2 cellular contexts compared by ENCODE assay signal in the genomic region with DNA sequence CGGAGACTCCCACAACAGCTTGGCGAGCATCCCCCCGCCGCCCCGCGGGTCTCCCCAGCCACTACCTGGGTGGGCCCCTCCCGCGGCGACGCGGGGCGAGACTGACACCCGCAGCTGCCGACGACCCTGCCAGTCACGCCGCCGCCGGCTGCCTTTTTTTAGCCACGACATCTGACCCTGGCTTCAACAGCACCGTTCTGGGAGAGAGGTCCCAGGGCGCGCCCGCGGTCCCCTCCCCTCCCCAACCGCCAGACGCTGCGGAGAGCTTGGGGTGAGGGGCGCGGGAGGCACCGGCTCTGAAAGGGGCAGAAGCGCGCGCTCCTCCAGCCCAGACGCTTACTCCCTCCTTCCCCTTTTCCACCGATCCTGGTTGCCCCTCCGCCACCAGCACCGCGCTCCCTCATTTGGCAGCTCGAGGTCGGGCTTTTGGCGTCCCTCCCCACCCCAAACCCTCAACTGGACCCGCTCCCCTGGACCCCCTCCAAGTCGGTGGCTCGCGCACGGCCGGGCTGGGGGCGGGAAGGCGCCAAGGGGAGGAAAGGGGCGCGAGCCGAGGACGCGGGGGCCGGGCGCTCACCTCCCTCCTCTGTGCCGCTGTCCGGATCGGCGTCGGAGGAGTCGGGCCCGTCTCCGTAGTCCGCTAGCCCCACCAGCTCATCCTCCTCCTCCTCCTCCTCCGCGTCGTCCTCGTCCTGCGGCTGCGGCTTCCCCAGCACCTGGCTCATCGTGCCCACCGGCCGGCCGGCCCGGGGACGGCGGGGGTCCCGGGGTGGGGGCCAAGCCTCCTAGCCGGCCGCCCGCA.
TF ChIP-seq lines count a peak whose summit lies in the region.

No MANE protein-coding gene starts in this region.

TF ChIP-seq in Ishikawa, 13 proteins besides CTCF, POLR2A, EP300 and RAD21:
- no peak for TF ChIP-seq YY1 (IDR thresholded peaks at IDR 0.05; ENCODE audit: low read depth)
- TF ChIP-seq ZBTB7A (IDR thresholded peaks at IDR 0.05; ENCODE audit: low read depth): peak; percentile 89
- no peak for TF ChIP-seq TEAD4 (IDR thresholded peaks at IDR 0.05)
- TF ChIP-seq FOXM1 (IDR thresholded peaks at IDR 0.05; ENCODE audit: borderline replicate concordance, low read depth): no peak
- TF ChIP-seq, protein P1, sequence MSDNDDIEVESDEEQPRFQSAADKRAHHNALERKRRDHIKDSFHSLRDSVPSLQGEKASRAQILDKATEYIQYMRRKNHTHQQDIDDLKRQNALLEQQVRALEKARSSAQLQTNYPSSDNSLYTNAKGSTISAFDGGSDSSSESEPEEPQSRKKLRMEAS (IDR thresholded peaks at IDR 0.05): peak; percentile 63
- 0 out of 2 replicates have a peak, but pooled peaks have one; percentile 19 for TF ChIP-seq TAF1 (IDR thresholded peaks at IDR 0.05; ENCODE audit: low read depth)
- TF ChIP-seq, protein P2, sequence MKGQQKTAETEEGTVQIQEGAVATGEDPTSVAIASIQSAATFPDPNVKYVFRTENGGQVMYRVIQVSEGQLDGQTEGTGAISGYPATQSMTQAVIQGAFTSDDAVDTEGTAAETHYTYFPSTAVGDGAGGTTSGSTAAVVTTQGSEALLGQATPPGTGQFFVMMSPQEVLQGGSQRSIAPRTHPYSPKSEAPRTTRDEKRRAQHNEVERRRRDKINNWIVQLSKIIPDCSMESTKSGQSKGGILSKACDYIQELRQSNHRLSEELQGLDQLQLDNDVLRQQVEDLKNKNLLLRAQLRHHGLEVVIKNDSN (IDR thresholded peaks at IDR 0.05): no peak
- TF ChIP-seq, protein P3, sequence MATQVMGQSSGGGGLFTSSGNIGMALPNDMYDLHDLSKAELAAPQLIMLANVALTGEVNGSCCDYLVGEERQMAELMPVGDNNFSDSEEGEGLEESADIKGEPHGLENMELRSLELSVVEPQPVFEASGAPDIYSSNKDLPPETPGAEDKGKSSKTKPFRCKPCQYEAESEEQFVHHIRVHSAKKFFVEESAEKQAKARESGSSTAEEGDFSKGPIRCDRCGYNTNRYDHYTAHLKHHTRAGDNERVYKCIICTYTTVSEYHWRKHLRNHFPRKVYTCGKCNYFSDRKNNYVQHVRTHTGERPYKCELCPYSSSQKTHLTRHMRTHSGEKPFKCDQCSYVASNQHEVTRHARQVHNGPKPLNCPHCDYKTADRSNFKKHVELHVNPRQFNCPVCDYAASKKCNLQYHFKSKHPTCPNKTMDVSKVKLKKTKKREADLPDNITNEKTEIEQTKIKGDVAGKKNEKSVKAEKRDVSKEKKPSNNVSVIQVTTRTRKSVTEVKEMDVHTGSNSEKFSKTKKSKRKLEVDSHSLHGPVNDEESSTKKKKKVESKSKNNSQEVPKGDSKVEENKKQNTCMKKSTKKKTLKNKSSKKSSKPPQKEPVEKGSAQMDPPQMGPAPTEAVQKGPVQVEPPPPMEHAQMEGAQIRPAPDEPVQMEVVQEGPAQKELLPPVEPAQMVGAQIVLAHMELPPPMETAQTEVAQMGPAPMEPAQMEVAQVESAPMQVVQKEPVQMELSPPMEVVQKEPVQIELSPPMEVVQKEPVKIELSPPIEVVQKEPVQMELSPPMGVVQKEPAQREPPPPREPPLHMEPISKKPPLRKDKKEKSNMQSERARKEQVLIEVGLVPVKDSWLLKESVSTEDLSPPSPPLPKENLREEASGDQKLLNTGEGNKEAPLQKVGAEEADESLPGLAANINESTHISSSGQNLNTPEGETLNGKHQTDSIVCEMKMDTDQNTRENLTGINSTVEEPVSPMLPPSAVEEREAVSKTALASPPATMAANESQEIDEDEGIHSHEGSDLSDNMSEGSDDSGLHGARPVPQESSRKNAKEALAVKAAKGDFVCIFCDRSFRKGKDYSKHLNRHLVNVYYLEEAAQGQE (IDR thresholded peaks at IDR 0.05; ENCODE audit: low read depth): no peak
- no peak for TF ChIP-seq EGR1 (IDR thresholded peaks at IDR 0.05)
- no peak for TF ChIP-seq TCF12 (IDR thresholded peaks at IDR 0.05; ENCODE audit: low read depth)
- TF ChIP-seq NFIC (IDR thresholded peaks at IDR 0.05): no peak
- no peak for TF ChIP-seq CEBPB (IDR thresholded peaks at IDR 0.05)
- TF ChIP-seq CREB1 (IDR thresholded peaks at IDR 0.05; ENCODE audit: low read depth): no peak

TF ChIP-seq in H1, 55 proteins besides CTCF, POLR2A, EP300 and RAD21 (continues in another document):
- TF ChIP-seq ASH2L (IDR thresholded peaks at IDR 0.05; ENCODE audit: low read length) (peak; percentile 96), HDAC2 (IDR thresholded peaks at IDR 0.05; ENCODE audit: borderline replicate concordance in 1 of 2, low read depth in 2 of 2, low read length in 2 of 2) (0 out of 4 replicates have a peak, but pooled peaks of 1 of the 2 experiments have one; percentile 53), CBX5 (IDR thresholded peaks at IDR 0.05; ENCODE audit: low read depth, low read length) (no peak), SIN3A (conservative IDR thresholded peaks at IDR 0.05 in 1 of 2, IDR thresholded peaks at IDR 0.05 in 1 of 2; ENCODE audit: low read depth in 1 of 2, low read length in 2 of 2) (peak in 1 of 2 experiments; percentile 13; a peak in 1 of 4 replicates), SIRT6 (IDR thresholded peaks at IDR 0.05; ENCODE audit: low read length) (no peak), SIX5 (IDR thresholded peaks at IDR 0.05; ENCODE audit: low read depth, low read length) (no peak), GTF2F1 (IDR thresholded peaks at IDR 0.05; ENCODE audit: borderline replicate concordance, low read depth, low read length) (no peak), KDM1A (IDR thresholded peaks at IDR 0.05; ENCODE audit: borderline replicate concordance, low read length) (no peak), SP2 (IDR thresholded peaks at IDR 0.05; ENCODE audit: low read length) (no peak), CHD2 (IDR thresholded peaks at IDR 0.05; ENCODE audit: low read length) (no peak), JUND (IDR thresholded peaks at IDR 0.05; ENCODE audit: low read length) (no peak), CHD1 (IDR thresholded peaks at IDR 0.05; ENCODE audit: low read depth, low read length) (no peak), TAF1 (IDR thresholded peaks at IDR 0.05; ENCODE audit: low read depth, low read length) (peak; percentile 42; the same call in 1 of the 2 replicates), TAF7 (optimal IDR thresholded peaks at IDR 0.05; ENCODE audit: borderline replicate concordance, low read depth, low read length) (no peak), POLR2AphosphoS5 (IDR thresholded peaks at IDR 0.05; ENCODE audit: low read depth, low read length) (0 out of 2 replicates have a peak, but pooled peaks have one; percentile 43), ZNF274 (IDR thresholded peaks at IDR 0.05; ENCODE audit: borderline replicate concordance, extremely low read depth, low read length) (no peak), RBBP5 (IDR thresholded peaks at IDR 0.05; ENCODE audit: borderline replicate concordance, low read depth, low read length) (peak; percentile 98), BACH1 (IDR thresholded peaks at IDR 0.05; ENCODE audit: low read length) (no peak), CBX8 (IDR thresholded peaks at IDR 0.05; ENCODE audit: borderline replicate concordance, low read depth, low read length) (no peak), SP1 (IDR thresholded peaks at IDR 0.05; ENCODE audit: low read depth, low read length) (no peak; the same call in 1 of the 2 replicates), CREB1 (IDR thresholded peaks at IDR 0.05) (no peak), KDM5A (IDR thresholded peaks at IDR 0.05; ENCODE audit: low read length) (no peak), EGR1 (IDR thresholded peaks at IDR 0.05; ENCODE audit: borderline replicate concordance, low read depth, low read length) (no peak), NRF1 (IDR thresholded peaks at IDR 0.05; ENCODE audit: low read depth, low read length) (no peak), BRCA1 (IDR thresholded peaks at IDR 0.05; ENCODE audit: low read depth, low read length) (no peak), MAFK (IDR thresholded peaks at IDR 0.05; ENCODE audit: low read depth, low read length) (no peak), TCF12 (IDR thresholded peaks at IDR 0.05; ENCODE audit: low read depth, low read length) (no peak), CEBPB (IDR thresholded peaks at IDR 0.05; ENCODE audit: low read depth, low read length) (no peak), TBP (IDR thresholded peaks at IDR 0.05; ENCODE audit: low read depth, low read length) (no peak)
- TF ChIP-seq, protein P4, sequence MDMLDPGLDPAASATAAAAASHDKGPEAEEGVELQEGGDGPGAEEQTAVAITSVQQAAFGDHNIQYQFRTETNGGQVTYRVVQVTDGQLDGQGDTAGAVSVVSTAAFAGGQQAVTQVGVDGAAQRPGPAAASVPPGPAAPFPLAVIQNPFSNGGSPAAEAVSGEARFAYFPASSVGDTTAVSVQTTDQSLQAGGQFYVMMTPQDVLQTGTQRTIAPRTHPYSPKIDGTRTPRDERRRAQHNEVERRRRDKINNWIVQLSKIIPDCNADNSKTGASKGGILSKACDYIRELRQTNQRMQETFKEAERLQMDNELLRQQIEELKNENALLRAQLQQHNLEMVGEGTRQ (IDR thresholded peaks at IDR 0.05; ENCODE audit: low read length): no peak
- TF ChIP-seq, protein P5, sequence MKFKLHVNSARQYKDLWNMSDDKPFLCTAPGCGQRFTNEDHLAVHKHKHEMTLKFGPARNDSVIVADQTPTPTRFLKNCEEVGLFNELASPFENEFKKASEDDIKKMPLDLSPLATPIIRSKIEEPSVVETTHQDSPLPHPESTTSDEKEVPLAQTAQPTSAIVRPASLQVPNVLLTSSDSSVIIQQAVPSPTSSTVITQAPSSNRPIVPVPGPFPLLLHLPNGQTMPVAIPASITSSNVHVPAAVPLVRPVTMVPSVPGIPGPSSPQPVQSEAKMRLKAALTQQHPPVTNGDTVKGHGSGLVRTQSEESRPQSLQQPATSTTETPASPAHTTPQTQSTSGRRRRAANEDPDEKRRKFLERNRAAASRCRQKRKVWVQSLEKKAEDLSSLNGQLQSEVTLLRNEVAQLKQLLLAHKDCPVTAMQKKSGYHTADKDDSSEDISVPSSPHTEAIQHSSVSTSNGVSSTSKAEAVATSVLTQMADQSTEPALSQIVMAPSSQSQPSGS (IDR thresholded peaks at IDR 0.05; ENCODE audit: low read length): no peak
- TF ChIP-seq, protein P6, sequence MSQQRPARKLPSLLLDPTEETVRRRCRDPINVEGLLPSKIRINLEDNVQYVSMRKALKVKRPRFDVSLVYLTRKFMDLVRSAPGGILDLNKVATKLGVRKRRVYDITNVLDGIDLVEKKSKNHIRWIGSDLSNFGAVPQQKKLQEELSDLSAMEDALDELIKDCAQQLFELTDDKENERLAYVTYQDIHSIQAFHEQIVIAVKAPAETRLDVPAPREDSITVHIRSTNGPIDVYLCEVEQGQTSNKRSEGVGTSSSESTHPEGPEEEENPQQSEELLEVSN (IDR thresholded peaks at IDR 0.05): peak; percentile 36; the same call in 1 of the 2 replicates
- TF ChIP-seq, protein P7, sequence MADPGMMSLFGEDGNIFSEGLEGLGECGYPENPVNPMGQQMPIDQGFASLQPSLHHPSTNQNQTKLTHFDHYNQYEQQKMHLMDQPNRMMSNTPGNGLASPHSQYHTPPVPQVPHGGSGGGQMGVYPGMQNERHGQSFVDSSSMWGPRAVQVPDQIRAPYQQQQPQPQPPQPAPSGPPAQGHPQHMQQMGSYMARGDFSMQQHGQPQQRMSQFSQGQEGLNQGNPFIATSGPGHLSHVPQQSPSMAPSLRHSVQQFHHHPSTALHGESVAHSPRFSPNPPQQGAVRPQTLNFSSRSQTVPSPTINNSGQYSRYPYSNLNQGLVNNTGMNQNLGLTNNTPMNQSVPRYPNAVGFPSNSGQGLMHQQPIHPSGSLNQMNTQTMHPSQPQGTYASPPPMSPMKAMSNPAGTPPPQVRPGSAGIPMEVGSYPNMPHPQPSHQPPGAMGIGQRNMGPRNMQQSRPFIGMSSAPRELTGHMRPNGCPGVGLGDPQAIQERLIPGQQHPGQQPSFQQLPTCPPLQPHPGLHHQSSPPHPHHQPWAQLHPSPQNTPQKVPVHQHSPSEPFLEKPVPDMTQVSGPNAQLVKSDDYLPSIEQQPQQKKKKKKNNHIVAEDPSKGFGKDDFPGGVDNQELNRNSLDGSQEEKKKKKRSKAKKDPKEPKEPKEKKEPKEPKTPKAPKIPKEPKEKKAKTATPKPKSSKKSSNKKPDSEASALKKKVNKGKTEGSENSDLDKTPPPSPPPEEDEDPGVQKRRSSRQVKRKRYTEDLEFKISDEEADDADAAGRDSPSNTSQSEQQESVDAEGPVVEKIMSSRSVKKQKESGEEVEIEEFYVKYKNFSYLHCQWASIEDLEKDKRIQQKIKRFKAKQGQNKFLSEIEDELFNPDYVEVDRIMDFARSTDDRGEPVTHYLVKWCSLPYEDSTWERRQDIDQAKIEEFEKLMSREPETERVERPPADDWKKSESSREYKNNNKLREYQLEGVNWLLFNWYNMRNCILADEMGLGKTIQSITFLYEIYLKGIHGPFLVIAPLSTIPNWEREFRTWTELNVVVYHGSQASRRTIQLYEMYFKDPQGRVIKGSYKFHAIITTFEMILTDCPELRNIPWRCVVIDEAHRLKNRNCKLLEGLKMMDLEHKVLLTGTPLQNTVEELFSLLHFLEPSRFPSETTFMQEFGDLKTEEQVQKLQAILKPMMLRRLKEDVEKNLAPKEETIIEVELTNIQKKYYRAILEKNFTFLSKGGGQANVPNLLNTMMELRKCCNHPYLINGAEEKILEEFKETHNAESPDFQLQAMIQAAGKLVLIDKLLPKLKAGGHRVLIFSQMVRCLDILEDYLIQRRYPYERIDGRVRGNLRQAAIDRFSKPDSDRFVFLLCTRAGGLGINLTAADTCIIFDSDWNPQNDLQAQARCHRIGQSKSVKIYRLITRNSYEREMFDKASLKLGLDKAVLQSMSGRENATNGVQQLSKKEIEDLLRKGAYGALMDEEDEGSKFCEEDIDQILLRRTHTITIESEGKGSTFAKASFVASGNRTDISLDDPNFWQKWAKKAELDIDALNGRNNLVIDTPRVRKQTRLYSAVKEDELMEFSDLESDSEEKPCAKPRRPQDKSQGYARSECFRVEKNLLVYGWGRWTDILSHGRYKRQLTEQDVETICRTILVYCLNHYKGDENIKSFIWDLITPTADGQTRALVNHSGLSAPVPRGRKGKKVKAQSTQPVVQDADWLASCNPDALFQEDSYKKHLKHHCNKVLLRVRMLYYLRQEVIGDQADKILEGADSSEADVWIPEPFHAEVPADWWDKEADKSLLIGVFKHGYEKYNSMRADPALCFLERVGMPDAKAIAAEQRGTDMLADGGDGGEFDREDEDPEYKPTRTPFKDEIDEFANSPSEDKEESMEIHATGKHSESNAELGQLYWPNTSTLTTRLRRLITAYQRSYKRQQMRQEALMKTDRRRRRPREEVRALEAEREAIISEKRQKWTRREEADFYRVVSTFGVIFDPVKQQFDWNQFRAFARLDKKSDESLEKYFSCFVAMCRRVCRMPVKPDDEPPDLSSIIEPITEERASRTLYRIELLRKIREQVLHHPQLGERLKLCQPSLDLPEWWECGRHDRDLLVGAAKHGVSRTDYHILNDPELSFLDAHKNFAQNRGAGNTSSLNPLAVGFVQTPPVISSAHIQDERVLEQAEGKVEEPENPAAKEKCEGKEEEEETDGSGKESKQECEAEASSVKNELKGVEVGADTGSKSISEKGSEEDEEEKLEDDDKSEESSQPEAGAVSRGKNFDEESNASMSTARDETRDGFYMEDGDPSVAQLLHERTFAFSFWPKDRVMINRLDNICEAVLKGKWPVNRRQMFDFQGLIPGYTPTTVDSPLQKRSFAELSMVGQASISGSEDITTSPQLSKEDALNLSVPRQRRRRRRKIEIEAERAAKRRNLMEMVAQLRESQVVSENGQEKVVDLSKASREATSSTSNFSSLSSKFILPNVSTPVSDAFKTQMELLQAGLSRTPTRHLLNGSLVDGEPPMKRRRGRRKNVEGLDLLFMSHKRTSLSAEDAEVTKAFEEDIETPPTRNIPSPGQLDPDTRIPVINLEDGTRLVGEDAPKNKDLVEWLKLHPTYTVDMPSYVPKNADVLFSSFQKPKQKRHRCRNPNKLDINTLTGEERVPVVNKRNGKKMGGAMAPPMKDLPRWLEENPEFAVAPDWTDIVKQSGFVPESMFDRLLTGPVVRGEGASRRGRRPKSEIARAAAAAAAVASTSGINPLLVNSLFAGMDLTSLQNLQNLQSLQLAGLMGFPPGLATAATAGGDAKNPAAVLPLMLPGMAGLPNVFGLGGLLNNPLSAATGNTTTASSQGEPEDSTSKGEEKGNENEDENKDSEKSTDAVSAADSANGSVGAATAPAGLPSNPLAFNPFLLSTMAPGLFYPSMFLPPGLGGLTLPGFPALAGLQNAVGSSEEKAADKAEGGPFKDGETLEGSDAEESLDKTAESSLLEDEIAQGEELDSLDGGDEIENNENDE (IDR thresholded peaks at IDR 0.05; ENCODE audit: insufficient replicate concordance, low read length): no peak
